Comparison of ENCODE assay signal across 1 cellular context in genomic region chr4:19030048-19030447, GRCh38.
TF ChIP-seq lines count a peak whose summit lies in the region.

No MANE protein-coding gene starts in this region.

TF ChIP-seq in GM23338, 12 proteins besides CTCF, POLR2A, EP300 and RAD21 (continued from another document):
- TF ChIP-seq ZNF462 (CRISPR knock-in tag; IDR thresholded peaks at IDR 0.05) (no peak), STAT1 (IDR thresholded peaks at IDR 0.05; ENCODE audit: unreplicated experiment) (no peak), NANOG (IDR thresholded peaks at IDR 0.05; ENCODE audit: borderline replicate concordance) (no peak), ZNF331 (CRISPR knock-in tag; IDR thresholded peaks at IDR 0.05; ENCODE audit: low read depth) (no peak), CREB1 (CRISPR knock-in tag; IDR thresholded peaks at IDR 0.05; ENCODE audit: low read depth) (no peak), EZH2 (IDR thresholded peaks at IDR 0.05; ENCODE audit: low read depth, unreplicated experiment) (no peak), REST (IDR thresholded peaks at IDR 0.05; ENCODE audit: unreplicated experiment) (no peak), POLR2AphosphoS5 (IDR thresholded peaks at IDR 0.05; ENCODE audit: low read depth) (no peak), ETS1 (IDR thresholded peaks at IDR 0.05) (no peak), JUNB (IDR thresholded peaks at IDR 0.05; ENCODE audit: unreplicated experiment) (no peak)
